ENCODE assay signal across 2 cellular contexts in genomic region chr10:666237-667012, GRCh38.
TF ChIP-seq lines count a peak whose summit lies in the region.

No MANE protein-coding gene starts in this region.

TF ChIP-seq in HEK293, 187 proteins besides CTCF, POLR2A, EP300 and RAD21:
- no peak for TF ChIP-seq ZBTB7A (tag by site-specific recombination; IDR thresholded peaks at IDR 0.05; ENCODE audit: low read depth)
- no peak for TF ChIP-seq KLF9 (tag by site-specific recombination; IDR thresholded peaks at IDR 0.05; ENCODE audit: low read depth)
- no peak for TF ChIP-seq MZF1 (tag by site-specific recombination; IDR thresholded peaks at IDR 0.05; ENCODE audit: borderline replicate concordance)
- TF ChIP-seq ZBTB48 (tag by site-specific recombination; IDR thresholded peaks at IDR 0.05), result no peak
- no peak for TF ChIP-seq GFI1B (tag by site-specific recombination; IDR thresholded peaks at IDR 0.05)
- TF ChIP-seq ZNF791 (tag by site-specific recombination; IDR thresholded peaks at IDR 0.05), result no peak
- TF ChIP-seq ZNF488 (tag by site-specific recombination; IDR thresholded peaks at IDR 0.05), result no peak
- TF ChIP-seq ZNF341 (tag by site-specific recombination; IDR thresholded peaks at IDR 0.05; ENCODE audit: low read depth), result no peak
- TF ChIP-seq ZNF48 (tag by site-specific recombination; IDR thresholded peaks at IDR 0.05), result no peak
- TF ChIP-seq ZNF146 (tag by site-specific recombination; IDR thresholded peaks at IDR 0.05), result no peak
- TF ChIP-seq GLI2 (tag by site-specific recombination; IDR thresholded peaks at IDR 0.05; ENCODE audit: borderline replicate concordance, low read depth), result no peak
- no peak for TF ChIP-seq KLF1 (tag by site-specific recombination; IDR thresholded peaks at IDR 0.05)
- no peak for TF ChIP-seq ZNF404 (tag by site-specific recombination; IDR thresholded peaks at IDR 0.05)
- no peak for TF ChIP-seq MEIS1 (CRISPR knock-in tag; IDR thresholded peaks at IDR 0.05; ENCODE audit: borderline replicate concordance)
- TF ChIP-seq, protein P1, sequence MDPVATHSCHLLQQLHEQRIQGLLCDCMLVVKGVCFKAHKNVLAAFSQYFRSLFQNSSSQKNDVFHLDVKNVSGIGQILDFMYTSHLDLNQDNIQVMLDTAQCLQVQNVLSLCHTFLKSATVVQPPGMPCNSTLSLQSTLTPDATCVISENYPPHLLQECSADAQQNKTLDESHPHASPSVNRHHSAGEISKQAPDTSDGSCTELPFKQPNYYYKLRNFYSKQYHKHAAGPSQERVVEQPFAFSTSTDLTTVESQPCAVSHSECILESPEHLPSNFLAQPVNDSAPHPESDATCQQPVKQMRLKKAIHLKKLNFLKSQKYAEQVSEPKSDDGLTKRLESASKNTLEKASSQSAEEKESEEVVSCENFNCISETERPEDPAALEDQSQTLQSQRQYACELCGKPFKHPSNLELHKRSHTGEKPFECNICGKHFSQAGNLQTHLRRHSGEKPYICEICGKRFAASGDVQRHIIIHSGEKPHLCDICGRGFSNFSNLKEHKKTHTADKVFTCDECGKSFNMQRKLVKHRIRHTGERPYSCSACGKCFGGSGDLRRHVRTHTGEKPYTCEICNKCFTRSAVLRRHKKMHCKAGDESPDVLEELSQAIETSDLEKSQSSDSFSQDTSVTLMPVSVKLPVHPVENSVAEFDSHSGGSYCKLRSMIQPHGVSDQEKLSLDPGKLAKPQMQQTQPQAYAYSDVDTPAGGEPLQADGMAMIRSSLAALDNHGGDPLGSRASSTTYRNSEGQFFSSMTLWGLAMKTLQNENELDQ (tag by site-specific recombination; IDR thresholded peaks at IDR 0.05; ENCODE audit: low read depth), result no peak
- TF ChIP-seq ZNF138 (tag by site-specific recombination; IDR thresholded peaks at IDR 0.05; ENCODE audit: borderline replicate concordance), result no peak
- TF ChIP-seq WT1 (tag by site-specific recombination; IDR thresholded peaks at IDR 0.05), result no peak
- TF ChIP-seq ZNF133 (tag by site-specific recombination; IDR thresholded peaks at IDR 0.05), result no peak
TF ChIP-seq in HEK293: peak in this region for 0.

TF ChIP-seq in H1, 55 proteins besides CTCF, POLR2A, EP300 and RAD21:
- no peak for TF ChIP-seq PHF8 (conservative IDR thresholded peaks at IDR 0.05; ENCODE audit: low read depth, low read length)
- no peak for TF ChIP-seq HDAC2 (IDR thresholded peaks at IDR 0.05; ENCODE audit: borderline replicate concordance in 1 of 2, low read depth in 2 of 2, low read length in 2 of 2)
- no peak for TF ChIP-seq SRF (IDR thresholded peaks at IDR 0.05; ENCODE audit: low read depth, low read length)
- TF ChIP-seq EGR1 (IDR thresholded peaks at IDR 0.05; ENCODE audit: borderline replicate concordance, low read depth, low read length), result peak; percentile 25; the same call in 1 of the 2 replicates
- TF ChIP-seq CTBP2 (IDR thresholded peaks at IDR 0.05; ENCODE audit: borderline replicate concordance, insufficient read depth, insufficient read length, low read length), result no peak
- no peak for TF ChIP-seq JUND (IDR thresholded peaks at IDR 0.05; ENCODE audit: low read length)
